ENCODE assay signal across 26 cellular contexts in genomic region chr6:32203435-32204267, GRCh38.
DNase-seq lines count a peak whose midpoint lies in the region; ATAC-seq and TF ChIP-seq lines count a peak whose summit lies in the region.
"Had no signal": no experiment of that assay in that cellular context is flagged by ENCODE, and none has a peak within 500 bp of the region (broad histone marks: within the 10 kb centered on the region; RNA-seq: fewer than 3 reads in every experiment).

No MANE protein-coding gene starts in this region.

- H3K4me1 Mint-ChIP-seq in nephron = peaks cover 17% of the 10 kb centered on the region
- H3K4me1 Mint-ChIP-seq: activated T-helper 17 cell treated with anti-CD3 and anti-CD28 coated beads, Interleukin-2, amount 50 U/mL, for 72 hours had no signal

- H3K27ac Mint-ChIP-seq in nephron = peak overlapping the region; percentile 45 to 52 (median 48)
- H3K27ac Mint-ChIP-seq: activated naive CD8-positive, alpha-beta T cell; activated T-helper 17 cell treated with anti-CD3 and anti-CD28 coated beads, Interleukin-2, amount 50 U/mL, for 72 hours; effector memory CD8-positive, alpha-beta T cell; stimulated activated memory B cell treated with anti-CD40 and anti-IgM and Interleukin-4, amounts not matched to agents 10 μg/mL and 1 μg/mL and 100 μg/mL, for 72 hours; T-helper 2 cell treated with Interferon-gamma antibody and Interleukin-4, amounts not matched to agents 5 μg/mL and 100 μg/mL, for 36 hours had no signal

- H3K4me3 ChIP-seq in SK-N-MC = peak overlapping the region; percentile 64
- H3K4me3 ChIP-seq: suprapubic skin, uterus had no signal

- no peaks in the 10 kb centered on the region for H3K36me3 ChIP-seq in SK-N-MC (ENCODE audit: insufficient read depth, low read length)
- H3K36me3 ChIP-seq: neutrophil, suprapubic skin, uterus had no signal

- H3K9ac ChIP-seq in SK-N-MC (ENCODE audit: insufficient read length) = no peak overlapping the region

- H3K9me3 Mint-ChIP-seq in nephron = no peaks in the 10 kb centered on the region
- H3K9me3 Mint-ChIP-seq: activated T-helper 17 cell treated with anti-CD3 and anti-CD28 coated beads, Interleukin-2, amount 50 U/mL, for 72 hours; effector memory CD8-positive, alpha-beta T cell; stimulated activated memory B cell treated with anti-CD40 and anti-IgM and Interleukin-4, amounts not matched to agents 10 μg/mL and 1 μg/mL and 100 μg/mL, for 72 hours; T-helper 2 cell treated with Interferon-gamma antibody and Interleukin-4, amounts not matched to agents 5 μg/mL and 100 μg/mL, for 36 hours had no signal

- H3K27me3 Mint-ChIP-seq in nephron (ENCODE audit: low read depth) = peaks cover 14% of the 10 kb centered on the region
- H3K27me3 Mint-ChIP-seq: activated naive CD8-positive, alpha-beta T cell; stimulated activated memory B cell treated with anti-CD40 and anti-IgM and Interleukin-4, amounts not matched to agents 10 μg/mL and 1 μg/mL and 100 μg/mL, for 72 hours had no signal

- no peaks in the 10 kb centered on the region for H3K9me3 ChIP-seq in SK-N-MC (ENCODE audit: low read depth, low read length)
- H3K9me3 ChIP-seq: neutrophil, suprapubic skin, uterus had no signal

- ATAC-seq in HG02759 (IDR thresholded peaks at IDR 0.05; ENCODE audit: unreplicated experiment) (no peak), GM19467 (IDR thresholded peaks at IDR 0.05; ENCODE audit: unreplicated experiment) (no peak)
- ATAC-seq: activated T-helper 17 cell treated with anti-CD3 and anti-CD28 coated beads, Interleukin-2, amount 50 U/mL, for 72 hours; effector memory CD8-positive, alpha-beta T cell; SK-N-SH treated with all-trans-retinoic acid at 6 μM for 48 hours; stimulated activated memory B cell treated with anti-CD40 and anti-IgM and Interleukin-4, amounts not matched to agents 10 μg/mL and 1 μg/mL and 100 μg/mL, for 72 hours had no signal

- peak overlapping the region; percentile 96 for H3K27ac ChIP-seq in SK-N-MC
- H3K27ac ChIP-seq: C4-2B, HL-60, neutrophil, suprapubic skin, uterus, VCaP had no signal

- no peaks in the 10 kb centered on the region for H3K36me3 Mint-ChIP-seq in nephron (ENCODE audit: low read depth)
- H3K36me3 Mint-ChIP-seq: activated naive CD8-positive, alpha-beta T cell; stimulated activated memory B cell treated with anti-CD40 and anti-IgM and Interleukin-4, amounts not matched to agents 10 μg/mL and 1 μg/mL and 100 μg/mL, for 72 hours had no signal

- DNase-seq in DMS79 (lab: John Stamatoyannopoulos, UW) (peak; percentile 30), SK-N-MC (ENCODE audit: low read depth, low spot score) (peak; percentile 40), COLO668 (lab: John Stamatoyannopoulos, UW; ENCODE audit: unreplicated experiment) (no peak)
- DNase-seq: activated CD4-positive, alpha-beta T cell treated with anti-CD3 and anti-CD28 coated beads, Interleukin-2, amount 50 U/mL, for 1 hour; activated CD8-positive, alpha-beta memory T cell treated with anti-CD3 and anti-CD28 coated beads, Interleukin-2, amount 50 U/mL, for 4 hours; DMS 273 treated with DMSO at 0.1 percent for 48 hours; effector memory CD8-positive, alpha-beta T cell; GOT3; NCI-H1105 treated with DMSO at 0.1 percent for 48 hours; NCI-H524 treated with DMSO at 0.1 percent for 48 hours; RPMI8226; small intestine; uterus had no signal

- TF ChIP-seq CTCF in nephron (IDR thresholded peaks at IDR 0.05; ENCODE audit: unreplicated experiment in 3 of 3) = no peak

- no peak overlapping the region for H3K4me3 Mint-ChIP-seq in nephron
- H3K4me3 Mint-ChIP-seq: activated naive CD8-positive, alpha-beta T cell; activated T-helper 17 cell treated with anti-CD3 and anti-CD28 coated beads, Interleukin-2, amount 50 U/mL, for 72 hours; effector memory CD8-positive, alpha-beta T cell; stimulated activated memory B cell treated with anti-CD40 and anti-IgM and Interleukin-4, amounts not matched to agents 10 μg/mL and 1 μg/mL and 100 μg/mL, for 72 hours; T-helper 2 cell treated with Interferon-gamma antibody and Interleukin-4, amounts not matched to agents 5 μg/mL and 100 μg/mL, for 36 hours had no signal
